ENCODE assay signal across 10 cellular contexts in genomic region chr9:130268521-130269131, GRCh38. TPM values are rescaled to one million over a fixed set of nuclear protein-coding genes. Genes with fewer than 3 reads are reported as not detected.
DNase-seq lines count a peak whose midpoint lies in the region; ATAC-seq and TF ChIP-seq lines count a peak whose summit lies in the region.
"Had no signal": no experiment of that assay in that cellular context is flagged by ENCODE, and none has a peak within 500 bp of the region (broad histone marks: within the 10 kb centered on the region; RNA-seq: fewer than 3 reads in every experiment).

No MANE protein-coding gene starts in this region.

- H3K4me3 Mint-ChIP-seq in activated CD8-positive, alpha-beta memory T cell treated with anti-CD3 and anti-CD28 coated beads, Interleukin-2, amount 10 ng/mL, durations not matched to agents 7 days and 5 days, result no peak overlapping the region

- no peak for TF ChIP-seq POLR2A in vagina (IDR thresholded peaks at IDR 0.05)

- H3K27ac Mint-ChIP-seq in activated CD8-positive, alpha-beta memory T cell treated with anti-CD3 and anti-CD28 coated beads, Interleukin-2, amount 10 ng/mL, durations not matched to agents 7 days and 5 days, result no peak overlapping the region

- H3K27me3 ChIP-seq in PC-3 (ENCODE audit: low read length) (peaks cover 23% of the 10 kb centered on the region), vagina (no peaks in the 10 kb centered on the region)

- no peak overlapping the region for H3K9ac ChIP-seq in PC-3 (ENCODE audit: low read length)

- H3K9me3 Mint-ChIP-seq in activated CD8-positive, alpha-beta memory T cell treated with anti-CD3 and anti-CD28 coated beads, Interleukin-2, amount 10 ng/mL, durations not matched to agents 7 days and 5 days (ENCODE audit: low read depth), result no peaks in the 10 kb centered on the region

- H3K9me3 ChIP-seq in PC-3 (ENCODE audit: low read length) (no peaks in the 10 kb centered on the region), vagina (no peaks in the 10 kb centered on the region)
- H3K9me3 ChIP-seq: adrenal gland, pancreas had no signal

- no peak for ATAC-seq in activated CD8-positive, alpha-beta memory T cell treated with anti-CD3 and anti-CD28 coated beads, Interleukin-2, amount 10 ng/mL, durations not matched to agents 7 days and 5 days
- ATAC-seq in PC-3 (no peak), HG02623 (IDR thresholded peaks at IDR 0.05; ENCODE audit: unreplicated experiment) (no peak)

- peak; percentile 51 for DNase-seq in activated CD8-positive, alpha-beta memory T cell treated with anti-CD3 and anti-CD28 coated beads for 24 hours
- no peak for DNase-seq in activated CD8-positive, alpha-beta memory T cell treated with anti-CD3 and anti-CD28 coated beads, Interleukin-2, amount 10 ng/mL, durations not matched to agents 7 days and 5 days
- DNase-seq in PC-3 (no peak), iPS-NIHi7 (ENCODE audit: extremely low spot score) (peak; percentile 71), vagina (ENCODE audit: extremely low spot score in 2 of 2) (peak in 1 of 2 donors; percentile 72), mucosa of gallbladder (ENCODE audit: low spot score) (no peak), GF-D8 (lab: John Stamatoyannopoulos, UW) (no peak)
- DNase-seq: pancreas had no signal

- H3K4me2 ChIP-seq in PC-3 (ENCODE audit: low read length), result no peak overlapping the region

- H3K27ac ChIP-seq in PC-3 (ENCODE audit: low read length) (no peak overlapping the region), vagina (peak overlapping the region; percentile 42)
- H3K27ac ChIP-seq: pancreas had no signal

- H3K79me2 ChIP-seq in PC-3 (ENCODE audit: low read length), result no peaks in the 10 kb centered on the region

- H3K36me3 Mint-ChIP-seq in activated CD8-positive, alpha-beta memory T cell treated with anti-CD3 and anti-CD28 coated beads, Interleukin-2, amount 10 ng/mL, durations not matched to agents 7 days and 5 days, result no peaks in the 10 kb centered on the region

- no peaks in the 10 kb centered on the region for H3K4me1 Mint-ChIP-seq in activated CD8-positive, alpha-beta memory T cell treated with anti-CD3 and anti-CD28 coated beads, Interleukin-2, amount 10 ng/mL, durations not matched to agents 7 days and 5 days

- CTCF ChIA-PET in activated CD8-positive, alpha-beta memory T cell treated with anti-CD3 and anti-CD28 coated beads, Interleukin-2, amount 10 ng/mL, durations not matched to agents 7 days and 5 days (lab: Charles Lee), result interaction anchor here (0.6 kb wide), 1 partner anchor 1786 kb away, joined by 3 read pairs; no protein-coding TSS in a partner anchor
- CTCF ChIA-PET in PC-3 (lab: Charles Lee), result no interaction called here

- no peaks in the 10 kb centered on the region for H3F3A ChIP-seq in PC-3 (ENCODE audit: low read length, unreplicated experiment)

- H2AFZ ChIP-seq in PC-3 (ENCODE audit: low read length), result peak overlapping the region; percentile 30; the same call in 1 of the 2 replicates

- no peaks in the 10 kb centered on the region for H4K20me1 ChIP-seq in PC-3 (ENCODE audit: low read length)

- peaks cover 78% of the 10 kb centered on the region for H3K27me3 Mint-ChIP-seq in activated CD8-positive, alpha-beta memory T cell treated with anti-CD3 and anti-CD28 coated beads, Interleukin-2, amount 10 ng/mL, durations not matched to agents 7 days and 5 days

- no TSS peak for BruUV-seq in PC-3 (replicated peaks; lab: Mats Ljungman, UMichigan)

- no peaks in the 10 kb centered on the region for H3K9me2 ChIP-seq in PC-3 (replicated peaks; ENCODE audit: low read length)

- no peaks in the 10 kb centered on the region for H3K36me3 ChIP-seq in PC-3 (ENCODE audit: low read depth, low read length)
- H3K36me3 ChIP-seq in vagina, result no peaks in the 10 kb centered on the region
- H3K36me3 ChIP-seq: adrenal gland, pancreas had no signal

- POLR2A ChIA-PET in PC-3 (lab: Charles Lee; ENCODE audit: unreplicated experiment), result no interaction called here

- H3K4me1 ChIP-seq in PC-3 (ENCODE audit: insufficient read depth, low read length) (peaks cover 6% of the 10 kb centered on the region), vagina (peaks cover 15% of the 10 kb centered on the region)

- no peak overlapping the region for H3K4me3 ChIP-seq in PC-3 (ENCODE audit: low read length)
- no peak overlapping the region for H3K4me3 ChIP-seq in vagina
- H3K4me3 ChIP-seq: adrenal gland, pancreas had no signal

- intact Hi-C loops in PC-3 (cut with micrococcal nuclease), result no loop called here
- intact Hi-C loops in vagina (cut with DNase I), result no loop called here

- TF ChIP-seq CTCF in PC-3 (conservative IDR thresholded peaks at IDR 0.05; ENCODE audit: low read depth, low read length) (no peak), vagina (IDR thresholded peaks at IDR 0.05) (no peak)

RNA-seq across cellular contexts. Expression of gene HMCN2, which starts 3.1 kb away (rescaled TPM):
- not detected for total RNA-seq in activated CD8-positive, alpha-beta memory T cell treated with anti-CD3 and anti-CD28 coated beads, Interleukin-2, amount 10 ng/mL, durations not matched to agents 7 days and 5 days
- total RNA-seq in PC-3 (2014; rRNA removed) (0.11 and 0.35 TPM in 2 replicates), vagina (5.2 TPM), mucosa of gallbladder (1.8 TPM)

Comparison
In these comparisons a context has a peak if more than half of its experiments do, and no peak if none do; other contexts are left out.
1. DNase-seq: peak in activated CD8-positive, alpha-beta memory T cell treated with anti-CD3 and anti-CD28 coated beads for 24 hours (single experiment) and iPS-NIHi7 (single experiment); none in activated CD8-positive, alpha-beta memory T cell treated with anti-CD3 and anti-CD28 coated beads, Interleukin-2, amount 10 ng/mL, durations not matched to agents 7 days and 5 days (single experiment), PC-3 (single experiment), mucosa of gallbladder (single experiment) and GF-D8 (single experiment).